ENCODE assay signal across 8 cellular contexts in genomic region chr20:25584905-25585704, GRCh38. TPM values are rescaled to one million over a fixed set of nuclear protein-coding genes. Genes with fewer than 3 reads are reported as not detected.
DNase-seq lines count a peak whose midpoint lies in the region; TF ChIP-seq lines count a peak whose summit lies in the region.

Gene NINL, minus strand, starts transcription at chr20:25585531. Its CDS starts 58,944 bp downstream, at chr20:25526587.

- no peaks in the 10 kb centered on the region for H3K36me3 ChIP-seq in kidney epithelial cell (ENCODE audit: control insufficient read depth, insufficient read depth, low read length)

- H3K27me3 ChIP-seq in kidney epithelial cell (ENCODE audit: control insufficient read depth, insufficient read depth, low read length) = no peaks in the 10 kb centered on the region

- no peak for TF ChIP-seq CTCF in WI38 (IDR thresholded peaks at IDR 0.05; ENCODE audit: low read depth, low read length)
- no peak for TF ChIP-seq CTCF in kidney epithelial cell (IDR thresholded peaks at IDR 0.05; ENCODE audit: insufficient read depth, low read length, poor library complexity, severe bottlenecking)

- peak within 1 kb of the TSS; percentile 83 for H3K4me3 ChIP-seq in Jurkat, Clone E6-1 (ENCODE audit: low read length)
- H3K4me3 ChIP-seq in WI38 (ENCODE audit: low read depth, low read length) (peak within 1 kb of the TSS; percentile 65), kidney epithelial cell (ENCODE audit: low read depth, low read length) (peak within 1 kb of the TSS; percentile 63)

- DNase-seq in SKM-1 treated with dmso at 0.1 percent for 144 hours (lab: John Stamatoyannopoulos, UW; ENCODE audit: unreplicated experiment) (peak; percentile 40), SKM-1 (lab: John Stamatoyannopoulos, UW; ENCODE audit: unreplicated experiment) (no peak), cerebellar cortex (ENCODE audit: low spot score) (peak; percentile 52), kidney epithelial cell (ENCODE audit: low read depth) (no peak), OCI-M2 (lab: John Stamatoyannopoulos, UW; ENCODE audit: unreplicated experiment) (no peak)
- DNase-seq in Jurkat, Clone E6-1 (ENCODE audit: low read depth, low spot score) = peak; percentile 42
- DNase-seq in stimulated activated CD4-positive, alpha-beta T cell treated with anti-CD3 and anti-CD28 coated beads, Interleukin-15, amount 100 ng/mL, for 1 hour (ENCODE audit: low read depth in 1 of 2, low spot score in 1 of 2) = peak; percentile 9 to 16

RNA-seq across cellular contexts. Expression of gene NINL, which starts in this region (rescaled TPM):
- polyA plus RNA-seq in Jurkat, Clone E6-1 (2012; ENCODE audit: insufficient read depth, insufficient read length) = 21.5 TPM
- total RNA-seq in kidney epithelial cell = 18.3 and 19.6 TPM in 2 replicates

Comparison
In these comparisons a context has a peak if more than half of its experiments do, and no peak if none do; other contexts are left out.
1. DNase-seq: peak in SKM-1 treated with dmso at 0.1 percent for 144 hours (single experiment), Jurkat, Clone E6-1 (single experiment), cerebellar cortex (single experiment) and stimulated activated CD4-positive, alpha-beta T cell treated with anti-CD3 and anti-CD28 coated beads, Interleukin-15, amount 100 ng/mL, for 1 hour (2 of 2); none in SKM-1 (single experiment), kidney epithelial cell (single experiment) and OCI-M2 (single experiment).
2. Peak in every context shown above with its lines, with median percentiles within 50 percentile points of each other: H3K4me3 ChIP-seq.